Comparison of ENCODE assay signal across 8 cellular contexts in the genomic region with DNA sequence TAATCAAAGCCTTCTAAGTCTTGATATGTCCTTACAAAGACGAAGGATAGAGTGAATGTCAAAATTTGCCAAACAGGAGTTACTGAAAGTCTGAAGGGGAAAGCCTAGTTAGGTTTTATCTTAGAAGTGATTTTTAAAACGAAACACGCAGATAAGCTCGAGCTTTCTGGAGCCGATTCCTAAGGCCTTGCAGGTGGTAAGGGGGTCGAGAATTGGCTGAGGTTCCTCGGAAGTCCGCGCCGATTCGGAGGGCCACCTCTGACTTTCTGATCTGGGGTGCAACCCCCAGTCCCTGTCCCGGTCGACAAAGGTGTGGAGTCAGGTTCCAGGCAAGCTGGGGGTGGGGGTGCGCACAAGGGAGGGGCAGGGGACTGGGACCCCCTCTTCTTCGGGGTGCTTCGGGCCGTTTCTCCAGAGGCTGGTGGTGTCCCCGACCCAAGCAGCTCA. TPM values are rescaled to one million over a fixed set of nuclear protein-coding genes. Genes with fewer than 3 reads are reported as not detected.
DNase-seq lines count a peak whose midpoint lies in the region; ATAC-seq and TF ChIP-seq lines count a peak whose summit lies in the region.

No MANE protein-coding gene starts in this region.

- H3K36me3 Mint-ChIP-seq in CD4-positive, alpha-beta memory T cell = peaks cover 0 to 9% of the 10 kb centered on the region in 2 donors
- H3K36me3 Mint-ChIP-seq in nephron (ENCODE audit: low read depth) = no peaks in the 10 kb centered on the region

- H3K4me1 Mint-ChIP-seq in CD4-positive, alpha-beta memory T cell = peaks cover 38 to 54% (median 44%) of the 10 kb centered on the region in 4 donors
- peaks cover 40% of the 10 kb centered on the region for H3K4me1 Mint-ChIP-seq in nephron

- H3K4me3 Mint-ChIP-seq in CD4-positive, alpha-beta memory T cell = peak overlapping the region; percentile 87 to 91 (median 88)
- peak overlapping the region; percentile 88 to 95 (median 89) for H3K4me3 Mint-ChIP-seq in nephron

- no peaks in the 10 kb centered on the region for H3K36me3 ChIP-seq in CD4-positive, alpha-beta memory T cell (ENCODE audit: insufficient read depth, low read length)
- H3K36me3 ChIP-seq in Panc1 (ENCODE audit: control insufficient read depth, insufficient read depth, low read length) (peaks cover 2% of the 10 kb centered on the region; the same call in 1 of the 2 replicates), duodenal mucosa (ENCODE audit: control insufficient read depth in 1 of 2, insufficient read depth in 2 of 2, low read length in 2 of 2) (no peaks in the 10 kb centered on the region)

- CTCF ChIA-PET in CD4-positive, alpha-beta memory T cell (lab: Charles Lee; ENCODE audit: partially characterized antibody) = interaction anchor here (0.9 to 1.8 kb wide), 5 partner anchors 23 to 268 kb away, joined by 3 to 9 read pairs (median 5); no protein-coding TSS in a partner anchor
- CTCF ChIA-PET in Panc1 (lab: Charles Lee) (no interaction called here), HEK293T (lab: Yijun Ruan, JAX) (interaction anchor here (0.7 kb wide), 1 partner anchor 140 kb away, joined by 3 read pairs; no protein-coding TSS in a partner anchor)

- H3K27ac Mint-ChIP-seq in CD4-positive, alpha-beta memory T cell = peak overlapping the region; percentile 91 to 96 (median 94)
- H3K27ac Mint-ChIP-seq in nephron = peak overlapping the region; percentile 92 to 97 (median 96)

- POLR2A ChIA-PET in CD4-positive, alpha-beta memory T cell (lab: Charles Lee; ENCODE audit: partially characterized antibody) = interaction anchor here (0.5 to 2.4 kb wide), 27 partner anchors 9 to 450 kb away, joined by 3 to 26 read pairs (median 6); a partner anchor contains a TSS
- POLR2A ChIA-PET in Panc1 (lab: Charles Lee) = interaction anchor here (0.6 to 1.2 kb wide), 4 partner anchors 34 to 425 kb away, joined by 3 to 12 read pairs (median 5); no protein-coding TSS in a partner anchor
- POLR2A ChIA-PET in HEK293T (lab: Yijun Ruan, JAX) = interaction anchor here (0.8 to 3.9 kb wide), 13 partner anchors 8 to 285 kb away, joined by 3 to 32 read pairs (median 5); no protein-coding TSS in a partner anchor

- H3K9ac ChIP-seq in duodenal mucosa (ENCODE audit: low read depth in 1 of 2, low read length in 2 of 2) = peak overlapping the region; percentile 65 to 79

- peak in 3 of 5 donors; percentile 24 to 30 (median 25) for DNase-seq in CD4-positive, alpha-beta memory T cell
- no peak for DNase-seq in Panc1 (ENCODE audit: low read depth, low spot score)
- no peak for DNase-seq in HEK293T (ENCODE audit: extremely low spot score)

- H3K4me3 ChIP-seq in CD4-positive, alpha-beta memory T cell (ENCODE audit: low read length in 2 of 2) = peak overlapping the region; percentile 50 to 67
- H3K4me3 ChIP-seq in Panc1 (ENCODE audit: low read depth in 2 of 2, low read length in 2 of 2) (peak overlapping the region; percentile 69 to 72), duodenal mucosa (ENCODE audit: low read depth in 1 of 2, low read length in 2 of 2) (peak overlapping the region; percentile 70 to 85)

- TF ChIP-seq CTCF in Panc1 (IDR thresholded peaks at IDR 0.05) = no peak
- no peak for TF ChIP-seq CTCF in nephron (IDR thresholded peaks at IDR 0.05; ENCODE audit: unreplicated experiment in 3 of 3)

- no peaks in the 10 kb centered on the region for H3K9me3 ChIP-seq in CD4-positive, alpha-beta memory T cell (ENCODE audit: control insufficient read depth in 1 of 2, low read length in 2 of 2)
- no peaks in the 10 kb centered on the region for H3K9me3 ChIP-seq in Panc1 (ENCODE audit: control insufficient read depth, insufficient read depth, low read depth, low read length)
- no peaks in the 10 kb centered on the region for H3K9me3 ChIP-seq in duodenal mucosa (ENCODE audit: control insufficient read depth in 1 of 2, low read length in 2 of 2)

- no peaks in the 10 kb centered on the region for H3K27me3 ChIP-seq in CD4-positive, alpha-beta memory T cell (ENCODE audit: insufficient read depth, low read length)
- H3K27me3 ChIP-seq in Panc1 (ENCODE audit: control insufficient read depth, insufficient read depth, low read length) (no peaks in the 10 kb centered on the region), duodenal mucosa (ENCODE audit: control insufficient read depth in 1 of 2, insufficient read depth in 2 of 2, low read length in 2 of 2) (no peaks in the 10 kb centered on the region)

- H3K27me3 Mint-ChIP-seq in CD4-positive, alpha-beta memory T cell = no peaks in the 10 kb centered on the region
- H3K27me3 Mint-ChIP-seq in nephron (ENCODE audit: low read depth) = peaks cover 4% of the 10 kb centered on the region

- in situ Hi-C loops in Panc1 (cut with HindIII; ENCODE audit: low pct_unique_long_range_greater_than_20kb, low sequenced_read_pairs) = no loop called here

- BruUV-seq in Panc1 (replicated peaks; lab: Mats Ljungman, UMichigan) = no TSS peak

- H3K27ac ChIP-seq in CD4-positive, alpha-beta memory T cell (ENCODE audit: low read depth, low read length) = peak overlapping the region; percentile 89
- H3K27ac ChIP-seq in Panc1 (ENCODE audit: low read length) (peak overlapping the region; percentile 87), duodenal mucosa (ENCODE audit: low read depth, low read length) (peak overlapping the region; percentile 86)

- ATAC-seq in GM21529 (IDR thresholded peaks at IDR 0.05; ENCODE audit: unreplicated experiment) (peak; percentile 1), Panc1 (no peak), HG03135 (IDR thresholded peaks at IDR 0.05; ENCODE audit: unreplicated experiment) (no peak), HG03442 (IDR thresholded peaks at IDR 0.05; ENCODE audit: unreplicated experiment) (no peak)

- H3K9me3 Mint-ChIP-seq in CD4-positive, alpha-beta memory T cell = no peaks in the 10 kb centered on the region
- no peaks in the 10 kb centered on the region for H3K9me3 Mint-ChIP-seq in nephron

- intact Hi-C loops in CD4-positive, alpha-beta memory T cell (cut with micrococcal nuclease) = loop anchor here (1.0 to 5.0 kb wide), 6 partner anchors 39 to 284 kb away; a partner anchor contains a TSS
- intact Hi-C loops in Panc1 (cut with micrococcal nuclease; ENCODE audit: unreplicated experiment) = no loop called here

- H3K4me1 ChIP-seq in CD4-positive, alpha-beta memory T cell (ENCODE audit: insufficient read depth, low read length) = peaks cover 39% of the 10 kb centered on the region
- H3K4me1 ChIP-seq in Panc1 (ENCODE audit: control insufficient read depth, insufficient read depth, low read length) = peaks cover 32% of the 10 kb centered on the region
- peaks cover 24 to 34% of the 10 kb centered on the region in 2 donors for H3K4me1 ChIP-seq in duodenal mucosa (ENCODE audit: control insufficient read depth in 1 of 2, insufficient read depth in 2 of 2, low read length in 2 of 2)

TF ChIP-seq in HEK293T, 16 proteins besides CTCF, POLR2A, EP300 and RAD21:
- no peak for TF ChIP-seq FOXM1 (IDR thresholded peaks at IDR 0.05; ENCODE audit: borderline replicate concordance)
- TF ChIP-seq BHLHE40 (IDR thresholded peaks at IDR 0.05; ENCODE audit: borderline replicate concordance) = no peak
- no peak for TF ChIP-seq NFRKB (IDR thresholded peaks at IDR 0.05)
- TF ChIP-seq CTBP1 (IDR thresholded peaks at IDR 0.05; ENCODE audit: borderline replicate concordance) = no peak
- no peak for TF ChIP-seq LEF1 (IDR thresholded peaks at IDR 0.05; ENCODE audit: borderline replicate concordance)
- no peak for TF ChIP-seq ELF4 (IDR thresholded peaks at IDR 0.05)
- TF ChIP-seq, protein P1, sequence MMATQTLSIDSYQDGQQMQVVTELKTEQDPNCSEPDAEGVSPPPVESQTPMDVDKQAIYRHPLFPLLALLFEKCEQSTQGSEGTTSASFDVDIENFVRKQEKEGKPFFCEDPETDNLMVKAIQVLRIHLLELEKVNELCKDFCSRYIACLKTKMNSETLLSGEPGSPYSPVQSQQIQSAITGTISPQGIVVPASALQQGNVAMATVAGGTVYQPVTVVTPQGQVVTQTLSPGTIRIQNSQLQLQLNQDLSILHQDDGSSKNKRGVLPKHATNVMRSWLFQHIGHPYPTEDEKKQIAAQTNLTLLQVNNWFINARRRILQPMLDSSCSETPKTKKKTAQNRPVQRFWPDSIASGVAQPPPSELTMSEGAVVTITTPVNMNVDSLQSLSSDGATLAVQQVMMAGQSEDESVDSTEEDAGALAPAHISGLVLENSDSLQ (IDR thresholded peaks at IDR 0.05) = no peak
- no peak for TF ChIP-seq HDGF (IDR thresholded peaks at IDR 0.05; ENCODE audit: borderline replicate concordance)
- TF ChIP-seq SP1 (IDR thresholded peaks at IDR 0.05) = no peak
- TF ChIP-seq FOXK2 (IDR thresholded peaks at IDR 0.05) = no peak
- no peak for TF ChIP-seq TARDBP (IDR thresholded peaks at IDR 0.05)
- no peak for TF ChIP-seq SUZ12 (IDR thresholded peaks at IDR 0.05)
- no peak for TF ChIP-seq ARNT (IDR thresholded peaks at IDR 0.05)
- no peak for TF ChIP-seq ZNF384 (IDR thresholded peaks at IDR 0.05)
TF ChIP-seq in HEK293T: peak in this region for 0.

RNA-seq across cellular contexts. Expression of a gene that starts 0.7 kb away (rescaled TPM):
- 10 to 100 TPM; 65.6 to 66.8 TPM for total RNA-seq in CD4-positive, alpha-beta memory T cell
- 10 to 100 TPM; 45.3 to 65.7 TPM for polyA plus RNA-seq in CD4-positive, alpha-beta memory T cell
- total RNA-seq in Panc1 (2021; ENCODE audit: unreplicated experiment) = 60.6 TPM
- 44.1 TPM for polyA plus RNA-seq in Panc1 (2012; ENCODE audit: insufficient read length)

Comparison
In these comparisons a context has a peak if more than half of its experiments do, and no peak if none do; other contexts are left out.
1. DNase-seq: peak in CD4-positive, alpha-beta memory T cell (3 of 5); none in Panc1 (single experiment) and HEK293T (single experiment).
2. Peak in every context shown above with its lines, with median percentiles within 50 percentile points of each other: H3K27ac ChIP-seq and H3K4me3 ChIP-seq.